ENCODE assay signal across 8 cellular contexts in the genomic region with DNA sequence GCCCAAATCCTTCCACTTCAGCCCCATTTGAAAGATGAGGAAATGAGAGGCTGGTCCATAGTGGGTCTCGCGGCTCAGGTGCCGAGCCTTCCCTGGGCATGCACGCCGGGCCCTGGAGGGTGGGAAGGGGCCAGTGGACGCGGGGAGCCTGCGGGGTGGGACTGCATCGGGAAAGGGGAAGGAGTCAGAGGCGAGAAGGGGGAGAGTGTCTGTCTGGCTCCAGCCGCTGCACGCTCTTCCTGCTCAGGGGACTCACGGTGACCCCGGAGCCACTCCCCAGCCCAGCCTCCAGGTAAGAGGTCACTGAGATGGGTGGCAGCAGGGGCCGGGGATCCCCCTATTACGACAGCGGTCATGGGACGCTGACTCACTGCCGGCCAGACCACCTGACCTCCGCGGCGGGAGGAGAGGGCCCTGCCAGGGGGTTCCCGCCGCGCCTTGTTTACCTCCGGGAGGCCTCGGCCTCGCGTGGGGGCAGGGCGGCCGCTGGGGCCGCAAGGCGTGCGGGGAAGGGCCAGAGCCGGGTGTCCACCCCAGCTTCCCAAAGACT. TPM values are rescaled to one million over a fixed set of nuclear protein-coding genes. Genes with fewer than 3 reads are reported as not detected.
DNase-seq lines count a peak whose midpoint lies in the region; ATAC-seq and TF ChIP-seq lines count a peak whose summit lies in the region.

No MANE protein-coding gene starts in this region.

- TF ChIP-seq POLR2A in vagina (IDR thresholded peaks at IDR 0.05): peak in 1 of 2 donors; percentile 62

- H3K27ac Mint-ChIP-seq in IgD-negative memory B cell: peak overlapping the region; percentile 97 to 100 (median 100)
- H3K27ac Mint-ChIP-seq in T-helper 1 cell treated with Interleukin-12 subunit alpha and Interleukin-12 subunit beta and Interleukin-4 antibody, amounts not matched to agents 30 μg/mL and 1 μg/mL, for 36 hours: peak overlapping the region; percentile 90

- no peaks in the 10 kb centered on the region for H3K36me3 Mint-ChIP-seq in IgD-negative memory B cell
- peaks cover 19% of the 10 kb centered on the region for H3K36me3 Mint-ChIP-seq in T-helper 1 cell treated with Interleukin-12 subunit alpha and Interleukin-12 subunit beta and Interleukin-4 antibody, amounts not matched to agents 30 μg/mL and 1 μg/mL, for 36 hours (ENCODE audit: low read depth)

- H3K9me3 Mint-ChIP-seq in IgD-negative memory B cell: no peaks in the 10 kb centered on the region
- H3K9me3 Mint-ChIP-seq in T-helper 1 cell treated with Interleukin-12 subunit alpha and Interleukin-12 subunit beta and Interleukin-4 antibody, amounts not matched to agents 30 μg/mL and 1 μg/mL, for 36 hours: no peaks in the 10 kb centered on the region

- H3K27me3 ChIP-seq in right cardiac atrium (ENCODE audit: control insufficient read depth, insufficient read depth) (no peaks in the 10 kb centered on the region), vagina (no peaks in the 10 kb centered on the region)

- in situ Hi-C loops in G401 (cut with HindIII; ENCODE audit: low sequenced_read_pairs): loop anchor here (10.0 kb wide), 1 partner anchor 64 kb away; no protein-coding TSS in a partner anchor

- H3K4me1 Mint-ChIP-seq in IgD-negative memory B cell: peaks cover 13 to 29% (median 19%) of the 10 kb centered on the region in 3 donors
- H3K4me1 Mint-ChIP-seq in T-helper 1 cell treated with Interleukin-12 subunit alpha and Interleukin-12 subunit beta and Interleukin-4 antibody, amounts not matched to agents 30 μg/mL and 1 μg/mL, for 36 hours (ENCODE audit: low read depth): peaks cover 36% of the 10 kb centered on the region

- H3K27ac ChIP-seq in right cardiac atrium (ENCODE audit: low read length) (peak overlapping the region; percentile 93), vagina (peak overlapping the region; percentile 99)

- intact Hi-C loops in right cardiac atrium (cut with DNase I) (no loop called here), vagina (cut with DNase I) (no loop called here)

- peak overlapping the region; percentile 80 to 95 (median 94) for H3K4me3 Mint-ChIP-seq in IgD-negative memory B cell
- peak overlapping the region; percentile 66 for H3K4me3 Mint-ChIP-seq in T-helper 1 cell treated with Interleukin-12 subunit alpha and Interleukin-12 subunit beta and Interleukin-4 antibody, amounts not matched to agents 30 μg/mL and 1 μg/mL, for 36 hours

- peak overlapping the region; percentile 21 for H3K4me3 ChIP-seq in right cardiac atrium (ENCODE audit: low read length)
- H3K4me3 ChIP-seq in vagina: peak overlapping the region; percentile 85 to 99

- ATAC-seq in GM21717 (IDR thresholded peaks at IDR 0.05; ENCODE audit: unreplicated experiment) (peak; percentile 61), right cardiac atrium (peak; percentile 77 to 78)

- H3K27me3 Mint-ChIP-seq in IgD-negative memory B cell: no peaks in the 10 kb centered on the region
- no peaks in the 10 kb centered on the region for H3K27me3 Mint-ChIP-seq in T-helper 1 cell treated with Interleukin-12 subunit alpha and Interleukin-12 subunit beta and Interleukin-4 antibody, amounts not matched to agents 30 μg/mL and 1 μg/mL, for 36 hours (ENCODE audit: low read depth)

- 1% methylated on average over 35 of the region's 35 CpGs for WGBS in right cardiac atrium

- H3K4me1 ChIP-seq in right cardiac atrium (ENCODE audit: control insufficient read depth, insufficient read depth, low read length) (peaks cover 16% of the 10 kb centered on the region), vagina (peaks cover 60% of the 10 kb centered on the region)

- DNase-seq in G401 (ENCODE audit: low spot score) (peak; percentile 82), anterior cingulate cortex (lab: John Stamatoyannopoulos, UW) (peak; percentile 31 to 97 (median 89)), right cardiac atrium (peak; percentile 95 to 97 (median 97)), putamen (ENCODE audit: low spot score) (peak; percentile 94), vagina (ENCODE audit: extremely low spot score in 2 of 2) (peak in 1 of 2 donors; percentile 98)

- H3K9me3 ChIP-seq in right cardiac atrium (ENCODE audit: control insufficient read depth, low read length) (no peaks in the 10 kb centered on the region), vagina (no peaks in the 10 kb centered on the region)

- peaks cover 0 to 15% of the 10 kb centered on the region in 2 donors for H3K36me3 ChIP-seq in vagina

- peak in 1 of 3 experiments; percentile 4 for TF ChIP-seq CTCF in vagina (IDR thresholded peaks at IDR 0.05)

RNA-seq across cellular contexts. Expression of gene SQSTM1, which starts 1.9 kb away (rescaled TPM):
- 139 and 150 TPM in 2 replicates for total RNA-seq in G401 (2014; rRNA removed; shearing (Covaris generic))
- polyA plus RNA-seq in IgD-negative memory B cell: 225 TPM
- 100 to 1,000 TPM; 307 to 406 (median 370) TPM for total RNA-seq in right cardiac atrium
- 257 TPM for polyA plus RNA-seq in right cardiac atrium
- total RNA-seq in vagina: 373 TPM

RNA-seq across cellular contexts. Expression of gene MGAT4B, which starts 12.2 kb away (rescaled TPM):
- total RNA-seq in G401 (2014; rRNA removed; shearing (Covaris generic)): 122 and 128 TPM in 2 replicates
- polyA plus RNA-seq in IgD-negative memory B cell (12.0 TPM), right cardiac atrium (56.7 TPM)
- total RNA-seq in right cardiac atrium (10 to 100 TPM; 71.8 to 82.2 (median 80.9) TPM), vagina (95.5 TPM)

RNA-seq across cellular contexts. Expression of gene LTC4S, which starts 25.0 kb away (rescaled TPM):
- 7.1 and 9.4 TPM in 2 replicates for total RNA-seq in G401 (2014; rRNA removed; shearing (Covaris generic))
- 0.80 TPM for polyA plus RNA-seq in IgD-negative memory B cell
- 10 to 100 TPM; 17.3 to 24.3 (median 22.6) TPM for total RNA-seq in right cardiac atrium
- 18.6 TPM for polyA plus RNA-seq in right cardiac atrium
- total RNA-seq in vagina: 10.6 TPM

RNA-seq across cellular contexts. Expression of gene MRNIP, which starts 39.8 kb away (rescaled TPM):
- total RNA-seq in G401 (2014; rRNA removed; shearing (Covaris generic)): 22.0 and 38.5 TPM in 2 replicates
- 26.2 TPM for polyA plus RNA-seq in IgD-negative memory B cell
- total RNA-seq in right cardiac atrium: 10 to 100 TPM; 12.3 to 20.1 (median 16.4) TPM
- 20.5 TPM for polyA plus RNA-seq in right cardiac atrium
- 53.8 TPM for total RNA-seq in vagina
